Comparison of ENCODE assay signal across 1 cellular context in genomic region chr12:119176267-119177055, GRCh38.
TF ChIP-seq lines count a peak whose summit lies in the region.

No MANE protein-coding gene starts in this region.

TF ChIP-seq in GM23338, 12 proteins besides CTCF, POLR2A, EP300 and RAD21:
- TF ChIP-seq ZNF462 (CRISPR knock-in tag; IDR thresholded peaks at IDR 0.05) = no peak
- no peak for TF ChIP-seq EZH2phosphoT487 (IDR thresholded peaks at IDR 0.05; ENCODE audit: unreplicated experiment)
- TF ChIP-seq ETS1 (IDR thresholded peaks at IDR 0.05) = no peak
- no peak for TF ChIP-seq ZNF331 (CRISPR knock-in tag; IDR thresholded peaks at IDR 0.05; ENCODE audit: low read depth)
- TF ChIP-seq ZNF114 (CRISPR knock-in tag; IDR thresholded peaks at IDR 0.05) = no peak
- TF ChIP-seq EZH2 (IDR thresholded peaks at IDR 0.05; ENCODE audit: low read depth, unreplicated experiment) = no peak
- no peak for TF ChIP-seq REST (IDR thresholded peaks at IDR 0.05; ENCODE audit: unreplicated experiment)
- TF ChIP-seq JUNB (IDR thresholded peaks at IDR 0.05; ENCODE audit: unreplicated experiment) = no peak
- TF ChIP-seq POLR2AphosphoS5 (IDR thresholded peaks at IDR 0.05; ENCODE audit: low read depth) = no peak
- TF ChIP-seq CREB1 (CRISPR knock-in tag; IDR thresholded peaks at IDR 0.05; ENCODE audit: low read depth) = no peak
- TF ChIP-seq STAT1 (IDR thresholded peaks at IDR 0.05; ENCODE audit: unreplicated experiment) = no peak
- TF ChIP-seq NANOG (IDR thresholded peaks at IDR 0.05; ENCODE audit: borderline replicate concordance) = no peak
TF ChIP-seq in GM23338: peak in this region for 0.
